Comparison of ENCODE assay signal across 10 cellular contexts in genomic region chr9:116365056-116365471, GRCh38.
DNase-seq lines count a peak whose midpoint lies in the region; TF ChIP-seq lines count a peak whose summit lies in the region.
"Had no signal": no experiment of that assay in that cellular context is flagged by ENCODE, and none has a peak within 500 bp of the region (broad histone marks: within the 10 kb centered on the region; RNA-seq: fewer than 3 reads in every experiment).

No MANE protein-coding gene starts in this region.

- no peaks in the 10 kb centered on the region for H3K27me3 ChIP-seq in fibroblast of lung (ENCODE audit: control insufficient read depth, insufficient read depth, low read length)

- no peak overlapping the region for H3K9ac ChIP-seq in fibroblast of lung (ENCODE audit: insufficient read depth, low read length)

- DNase-seq in COR-L47 (lab: John Stamatoyannopoulos, UW) (peak; percentile 18), NCI-H2196 treated with DMSO at 0.1 percent for 48 hours (lab: John Stamatoyannopoulos, UW; ENCODE audit: unreplicated experiment) (peak; percentile 36), fibroblast of lung (ENCODE audit: low read depth in 2 of 2) (peak; percentile 75 to 82), osteocyte (ENCODE audit: extremely low spot score, unreplicated experiment) (no peak), MV-4-11 (lab: John Stamatoyannopoulos, UW) (no peak), CD1c-positive myeloid dendritic cell (ENCODE audit: extremely low spot score) (no peak), HT-29 (ENCODE audit: low spot score) (no peak), endothelial cell (ENCODE audit: low spot score) (no peak)

- H3K4me3 Mint-ChIP-seq in osteocyte (ENCODE audit: unreplicated experiment) (no peak overlapping the region), endothelial cell (ENCODE audit: unreplicated experiment) (no peak overlapping the region)
- H3K4me3 Mint-ChIP-seq: activated naive CD4-positive, alpha-beta T cell treated with anti-CD3 and anti-CD28 coated beads, Interleukin-2, amount 50 U/mL, for 24 hours; neural crest cell had no signal

- H4K20me1 ChIP-seq in fibroblast of lung (ENCODE audit: control insufficient read depth, extremely low read depth, insufficient read depth, low read length), result no peaks in the 10 kb centered on the region

- H3K27ac Mint-ChIP-seq in osteocyte (ENCODE audit: unreplicated experiment) (no peak overlapping the region), endothelial cell (ENCODE audit: unreplicated experiment) (no peak overlapping the region)
- H3K27ac Mint-ChIP-seq: activated naive CD4-positive, alpha-beta T cell treated with anti-CD3 and anti-CD28 coated beads, Interleukin-2, amount 50 U/mL, for 24 hours had no signal

- H3K4me1 ChIP-seq in fibroblast of lung (ENCODE audit: control insufficient read depth, extremely low read depth, insufficient read depth, low read length), result no peaks in the 10 kb centered on the region

- H3K27me3 Mint-ChIP-seq in osteocyte (ENCODE audit: unreplicated experiment) (no peaks in the 10 kb centered on the region), endothelial cell (ENCODE audit: unreplicated experiment) (peaks cover 1% of the 10 kb centered on the region)
- H3K27me3 Mint-ChIP-seq: activated naive CD4-positive, alpha-beta T cell treated with anti-CD3 and anti-CD28 coated beads, Interleukin-2, amount 50 U/mL, for 24 hours had no signal

- H3K36me3 ChIP-seq in fibroblast of lung (ENCODE audit: control insufficient read depth, insufficient read depth, low read length), result no peaks in the 10 kb centered on the region

- no peak overlapping the region for H2AFZ ChIP-seq in fibroblast of lung (ENCODE audit: low read length)

- peaks cover 14% of the 10 kb centered on the region for H3K4me1 Mint-ChIP-seq in osteocyte (ENCODE audit: unreplicated experiment)
- H3K4me1 Mint-ChIP-seq in endothelial cell (ENCODE audit: unreplicated experiment), result peaks cover 4% of the 10 kb centered on the region
- H3K4me1 Mint-ChIP-seq: activated naive CD4-positive, alpha-beta T cell treated with anti-CD3 and anti-CD28 coated beads, Interleukin-2, amount 50 U/mL, for 24 hours had no signal

- TF ChIP-seq CTCF in fibroblast of lung (conservative IDR thresholded peaks at IDR 0.05 in 1 of 2, IDR thresholded peaks at IDR 0.05 in 1 of 2; ENCODE audit: low read depth in 1 of 2, low read length in 2 of 2) (peak; percentile 9 to 21), osteocyte (IDR thresholded peaks at IDR 0.05) (peak; percentile 25), endothelial cell (IDR thresholded peaks at IDR 0.05; ENCODE audit: unreplicated experiment) (no peak)

- H3K9me3 ChIP-seq in fibroblast of lung (ENCODE audit: control insufficient read depth, insufficient read depth, low read depth, low read length), result no peaks in the 10 kb centered on the region

- no peak overlapping the region for H3K4me3 ChIP-seq in fibroblast of lung (replicated peaks in 1 of 4; ENCODE audit: control extremely low read depth in 1 of 4, insufficient read depth in 1 of 4, low read depth in 3 of 4, low read length in 4 of 4)

- H3K36me3 Mint-ChIP-seq in osteocyte (ENCODE audit: unreplicated experiment), result peaks cover 44% of the 10 kb centered on the region
- H3K36me3 Mint-ChIP-seq in endothelial cell (ENCODE audit: low read depth, unreplicated experiment), result no peaks in the 10 kb centered on the region
- H3K36me3 Mint-ChIP-seq: activated naive CD4-positive, alpha-beta T cell treated with anti-CD3 and anti-CD28 coated beads, Interleukin-2, amount 50 U/mL, for 24 hours had no signal

- no peaks in the 10 kb centered on the region for H3K9me3 Mint-ChIP-seq in osteocyte (ENCODE audit: unreplicated experiment)
- no peaks in the 10 kb centered on the region for H3K9me3 Mint-ChIP-seq in endothelial cell (ENCODE audit: unreplicated experiment)
- H3K9me3 Mint-ChIP-seq: activated naive CD4-positive, alpha-beta T cell treated with anti-CD3 and anti-CD28 coated beads, Interleukin-2, amount 50 U/mL, for 24 hours; neural crest cell had no signal

- H3K79me2 ChIP-seq in fibroblast of lung (ENCODE audit: control insufficient read depth, insufficient read depth, low read length), result no peaks in the 10 kb centered on the region

- H3K4me2 ChIP-seq in fibroblast of lung (ENCODE audit: extremely low read depth, insufficient read depth, low read length), result no peak overlapping the region

- no peak overlapping the region for H3K27ac ChIP-seq in fibroblast of lung (ENCODE audit: insufficient read depth, low read length)

Comparison
In these comparisons a context has a peak if more than half of its experiments do, and no peak if none do; other contexts are left out.
1. DNase-seq: peak in COR-L47 (single experiment), NCI-H2196 treated with DMSO at 0.1 percent for 48 hours (single experiment) and fibroblast of lung (2 of 2); none in osteocyte (single experiment), MV-4-11 (single experiment), CD1c-positive myeloid dendritic cell (single experiment), HT-29 (single experiment) and endothelial cell (single experiment).